In genomic region chr13:36862722-36863121, GRCh38 we compare ENCODE assay signal across 23 cellular contexts. TPM values are rescaled to one million over a fixed set of nuclear protein-coding genes. Genes with fewer than 3 reads are reported as not detected.
DNase-seq lines count a peak whose midpoint lies in the region; ATAC-seq and TF ChIP-seq lines count a peak whose summit lies in the region.
"Had no signal": no experiment of that assay in that cellular context is flagged by ENCODE, and none has a peak within 500 bp of the region (broad histone marks: within the 10 kb centered on the region; RNA-seq: fewer than 3 reads in every experiment).

No MANE protein-coding gene starts in this region.

- no peak for ATAC-seq in Right ventricle myocardium superior (ENCODE audit: poor library complexity)
- no peak for ATAC-seq in GM19324 (IDR thresholded peaks at IDR 0.05; ENCODE audit: low FRiP score, unreplicated experiment)

- H3K27ac Mint-ChIP-seq in endothelial cell (ENCODE audit: unreplicated experiment) = no peak overlapping the region
- H3K27ac Mint-ChIP-seq: CD4-positive, CD25-positive, alpha-beta regulatory T cell; H9 had no signal

- intact Hi-C loops in Right ventricle myocardium superior (cut with DNase I) = no loop called here

- H3K36me3 Mint-ChIP-seq in endothelial cell (ENCODE audit: low read depth, unreplicated experiment) = no peaks in the 10 kb centered on the region

- DNase-seq in cardiac muscle cell (ENCODE audit: low read depth in 1 of 2, low spot score in 1 of 2) = no peak
- no peak for DNase-seq in Right ventricle myocardium superior
- DNase-seq in SJSA1 (ENCODE audit: low read depth in 1 of 2, low spot score in 2 of 2) = no peak
- no peak for DNase-seq in AML-193 (lab: John Stamatoyannopoulos, UW)
- no peak for DNase-seq in endothelial cell (ENCODE audit: low spot score)
- DNase-seq: 8988T; ACHN; DMS153; DND-41; H9; MM.1S; NCI-H2029 treated with DMSO at 0.1 percent for 48 hours; NCI-H446 treated with DMSO at 0.1 percent for 48 hours; NCI-H526; NCI-H82; NK-92 treated with Interleukin-12 subunit alpha and Interleukin-12 subunit beta, amount 100 ng/mL, for 24 hours; SHP77 treated with DMSO at 0.1 percent for 48 hours had no signal

- peaks cover 6% of the 10 kb centered on the region for H3K4me1 ChIP-seq in cardiac muscle cell (ENCODE audit: low read depth)
- H3K4me1 ChIP-seq in SJSA1 (replicated peaks) = peaks cover 9% of the 10 kb centered on the region
- no peaks in the 10 kb centered on the region for H3K4me1 ChIP-seq in mesodermal cell (ENCODE audit: control insufficient read depth, insufficient read depth, low read length, poor library complexity, severe bottlenecking)

- H3K4me3 ChIP-seq in cardiac muscle cell = no peak overlapping the region
- no peak overlapping the region for H3K4me3 ChIP-seq in SJSA1
- no peak overlapping the region for H3K4me3 ChIP-seq in mesodermal cell (ENCODE audit: extremely low read depth, insufficient read depth, low read length, poor library complexity, severe bottlenecking)
- H3K4me3 ChIP-seq: SK-N-MC had no signal

- H3K27ac ChIP-seq in cardiac muscle cell (peak overlapping the region; percentile 26), SJSA1 (0 out of 2 replicates have a peak overlapping the region, but pooled peaks have one; percentile 8), mesodermal cell (ENCODE audit: low read depth, low read length, severe bottlenecking) (peak overlapping the region; percentile 11)
- H3K27ac ChIP-seq: KMS-11, RWPE1, SK-N-MC had no signal

- no peak for TF ChIP-seq CTCF in cardiac muscle cell (IDR thresholded peaks at IDR 0.05; ENCODE audit: low read depth, low read length)
- TF ChIP-seq CTCF in endothelial cell (IDR thresholded peaks at IDR 0.05; ENCODE audit: unreplicated experiment) = no peak

- no peaks in the 10 kb centered on the region for H3K9me3 ChIP-seq in cardiac muscle cell (ENCODE audit: low read depth)
- H3K9me3 ChIP-seq in SJSA1 (replicated peaks) = no peaks in the 10 kb centered on the region
- H3K9me3 ChIP-seq in mesodermal cell (ENCODE audit: control insufficient read depth, low read length) = no peaks in the 10 kb centered on the region

- peaks cover 2% of the 10 kb centered on the region for H3K27me3 Mint-ChIP-seq in endothelial cell (ENCODE audit: unreplicated experiment)

- no peaks in the 10 kb centered on the region for H3K27me3 ChIP-seq in cardiac muscle cell
- no peaks in the 10 kb centered on the region for H3K27me3 ChIP-seq in SJSA1 (replicated peaks)

- no peaks in the 10 kb centered on the region for H3K9me3 Mint-ChIP-seq in endothelial cell (ENCODE audit: unreplicated experiment)
- H3K9me3 Mint-ChIP-seq: CD4-positive, CD25-positive, alpha-beta regulatory T cell; H9 had no signal

- H3K4me1 Mint-ChIP-seq in endothelial cell (ENCODE audit: unreplicated experiment) = peaks cover 8% of the 10 kb centered on the region

- H3K36me3 ChIP-seq in cardiac muscle cell (peaks cover 27% of the 10 kb centered on the region), SJSA1 (peaks cover 52% of the 10 kb centered on the region), mesodermal cell (ENCODE audit: control insufficient read depth, insufficient read depth, low read length) (peaks cover 42% of the 10 kb centered on the region)

- 92 to 95% methylated on average over 3 to 7 of the region's 7 CpGs for WGBS in mesodermal cell (ENCODE audit: insufficient coverage in 2 of 2), 2 experiments

- H3K4me3 Mint-ChIP-seq in endothelial cell (ENCODE audit: unreplicated experiment) = no peak overlapping the region
- H3K4me3 Mint-ChIP-seq: CD4-positive, CD25-positive, alpha-beta regulatory T cell; H9 had no signal

RNA-seq across cellular contexts. Expression of gene RFXAP, which starts 43.7 kb away (rescaled TPM):
- total RNA-seq in cardiac muscle cell = 3.9 and 10.5 TPM in 2 replicates
- polyA plus RNA-seq in cardiac muscle cell = 10.5 and 17.6 TPM in 2 replicates
- total RNA-seq in Right ventricle myocardium superior = 1.7 TPM
- 0.47 and 1.2 TPM in 2 replicates for total RNA-seq in SJSA1 (2014; rRNA removed; shearing (Covaris generic))
- 8.0 TPM for polyA plus RNA-seq in mesodermal cell (2013, experiment 1 of 2)
- 8.9 TPM for polyA plus RNA-seq in mesodermal cell (2013, experiment 2 of 2)
- total RNA-seq in endothelial cell (ENCODE audit: unreplicated experiment) = 6.3 TPM

RNA-seq across cellular contexts. Expression of gene SMAD9, which starts 57.3 kb away (rescaled TPM):
- total RNA-seq in cardiac muscle cell (25.5 and 57.9 TPM in 2 replicates), Right ventricle myocardium superior (2.6 TPM), endothelial cell (ENCODE audit: unreplicated experiment) (0.26 TPM)
- polyA plus RNA-seq in cardiac muscle cell = 24.5 and 37.1 TPM in 2 replicates
- total RNA-seq in SJSA1 (2014; rRNA removed; shearing (Covaris generic)) = 16.8 and 25.9 TPM in 2 replicates
- 23.3 TPM for polyA plus RNA-seq in mesodermal cell (2013, experiment 1 of 2)
- 27.5 TPM for polyA plus RNA-seq in mesodermal cell (2013, experiment 2 of 2)
